10 cellular contexts compared by ENCODE assay signal in genomic region chr10:100100651-100101525, GRCh38. TPM values are rescaled to one million over a fixed set of nuclear protein-coding genes. Genes with fewer than 3 reads are reported as not detected.
DNase-seq lines count a peak whose midpoint lies in the region; ATAC-seq and TF ChIP-seq lines count a peak whose summit lies in the region.
"Had no signal": no experiment of that assay in that cellular context is flagged by ENCODE, and none has a peak within 500 bp of the region (broad histone marks: within the 10 kb centered on the region; RNA-seq: fewer than 3 reads in every experiment).

No MANE protein-coding gene starts in this region.

- H3K36me3 ChIP-seq in HCT116 (ENCODE audit: control insufficient read depth in 1 of 2, insufficient read depth in 2 of 2, low read length in 2 of 2) (no peaks in the 10 kb centered on the region), SK-N-SH (replicated peaks in 1 of 2; ENCODE audit: control insufficient read depth in 1 of 2, insufficient read depth in 2 of 2, low read length in 1 of 2) (no peaks in the 10 kb centered on the region), hepatocyte (replicated peaks; ENCODE audit: insufficient read depth, low read depth) (no peaks in the 10 kb centered on the region)

- H2AFZ ChIP-seq in HCT116 (ENCODE audit: low read depth, low read length, poor library complexity, severe bottlenecking) (peak overlapping the region; percentile 75), SK-N-SH (ENCODE audit: low read depth) (peak overlapping the region; percentile 51; the same call in 1 of the 2 replicates), hepatocyte (peak overlapping the region; percentile 8)

- H3K27me3 ChIP-seq in HCT116 (ENCODE audit: insufficient read depth, low read length), result no peaks in the 10 kb centered on the region
- no peaks in the 10 kb centered on the region for H3K27me3 ChIP-seq in SK-N-SH (ENCODE audit: insufficient read depth)
- H3K27me3 ChIP-seq in hepatocyte, result no peaks in the 10 kb centered on the region

- peak; percentile 89 for TF ChIP-seq RAD21 in HCT116 (IDR thresholded peaks at IDR 0.05; ENCODE audit: low read depth)
- peak; percentile 47 for TF ChIP-seq RAD21 in SK-N-SH (IDR thresholded peaks at IDR 0.05; ENCODE audit: low read length)

- intact Hi-C loops in HCT116 (cut with micrococcal nuclease), result loop anchor here (5.0 kb wide), 1 partner anchor 254 kb away; no protein-coding TSS in a partner anchor

- TF ChIP-seq CTCF in AG10803 (conservative IDR thresholded peaks at IDR 0.05; ENCODE audit: low read length) (peak; percentile 32), HCT116 (IDR thresholded peaks at IDR 0.05 in 2 of 3, conservative IDR thresholded peaks at IDR 0.05 in 1 of 3; ENCODE audit: borderline replicate concordance in 1 of 3, insufficient read depth in 1 of 3, low read depth in 2 of 3, low read length in 2 of 3) (peak; percentile 45 to 62 (median 54)), SK-N-SH (IDR thresholded peaks at IDR 0.05) (peak; percentile 40; the same call in 1 of the 2 replicates), hepatocyte (IDR thresholded peaks at IDR 0.05; ENCODE audit: poor library complexity) (peak; percentile 23)

- no peaks in the 10 kb centered on the region for H3K79me2 ChIP-seq in HCT116 (ENCODE audit: insufficient read depth, low read length)
- no peaks in the 10 kb centered on the region for H3K79me2 ChIP-seq in SK-N-SH (ENCODE audit: insufficient read depth)
- H3K79me2 ChIP-seq in hepatocyte, result no peaks in the 10 kb centered on the region

- TF ChIP-seq EP300 in SK-N-SH (IDR thresholded peaks at IDR 0.05; ENCODE audit: borderline replicate concordance in 1 of 2, low read depth in 1 of 2, low read length in 1 of 2), result no peak

- DNase-seq in AG10803 (ENCODE audit: low read depth) (peak; percentile 7), HCT116 (ENCODE audit: low read depth, low spot score) (peak; percentile 29), SK-N-SH (no peak), hepatocyte (ENCODE audit: low spot score) (peak; percentile 36), kidney glomerular epithelial cell (lab: John Stamatoyannopoulos, UW) (no peak)
- no peak for DNase-seq in activated CD4-positive, alpha-beta T cell treated with anti-CD3 and anti-CD28 coated beads for 4 hours
- DNase-seq in natural killer cell treated with Interleukin-12 subunit alpha and Interleukin-12 subunit beta and Interleukin-15 and Interleukin-18, amount 100 ng/mL, for 72 hours (ENCODE audit: low spot score), result no peak
- DNase-seq: stimulated activated CD4-positive, alpha-beta T cell treated with anti-CD3 and anti-CD28 coated beads, Interleukin-4, amount 100 ng/mL, for 4 hours had no signal

- H3K9me3 Mint-ChIP-seq in natural killer cell treated with Interleukin-12 subunit alpha and Interleukin-12 subunit beta and Interleukin-15 and Interleukin-18, amount 100 ng/mL, for 72 hours, result no peaks in the 10 kb centered on the region

- H3F3A ChIP-seq in SK-N-SH (replicated peaks; ENCODE audit: insufficient read depth), result no peaks in the 10 kb centered on the region

- no peak for TF ChIP-seq POLR2A in HCT116 (IDR thresholded peaks at IDR 0.05; ENCODE audit: borderline replicate concordance, extremely low read depth, insufficient read depth, insufficient read length)

- H3K9ac ChIP-seq in HCT116 (ENCODE audit: low read length) (no peak overlapping the region), SK-N-SH (no peak overlapping the region)

- H3K4me2 ChIP-seq in HCT116 (ENCODE audit: low read length), result no peak overlapping the region
- H3K4me2 ChIP-seq in SK-N-SH, result 0 out of 2 replicates have a peak overlapping the region, but pooled peaks have one; percentile 21
- H3K4me2 ChIP-seq in hepatocyte, result peak overlapping the region; percentile 13

- no peaks in the 10 kb centered on the region for H3K9me2 ChIP-seq in HCT116 (ENCODE audit: insufficient read depth)
- H3K9me2 ChIP-seq in SK-N-SH, result no peaks in the 10 kb centered on the region
- H3K9me2 ChIP-seq in hepatocyte (replicated peaks; ENCODE audit: insufficient read depth), result no peaks in the 10 kb centered on the region

- no peaks in the 10 kb centered on the region for H3K36me3 Mint-ChIP-seq in natural killer cell treated with Interleukin-12 subunit alpha and Interleukin-12 subunit beta and Interleukin-15 and Interleukin-18, amount 100 ng/mL, for 72 hours

- BruUV-seq in HCT116 (replicated peaks; lab: Mats Ljungman, UMichigan), result no TSS peak

- 0 out of 4 replicates have a peak, but pooled peaks cover 0 to 3% of the 10 kb centered on the region in 2 experiments for H3K9me3 ChIP-seq in HCT116 (ENCODE audit: control insufficient read depth in 1 of 2, insufficient read depth in 1 of 2, low read depth in 1 of 2, low read length in 2 of 2)
- H3K9me3 ChIP-seq in SK-N-SH, result no peaks in the 10 kb centered on the region
- no peaks in the 10 kb centered on the region for H3K9me3 ChIP-seq in hepatocyte (ENCODE audit: low read depth)

- ATAC-seq in HCT116 (peak; percentile 80), GM18511 (IDR thresholded peaks at IDR 0.05; ENCODE audit: unreplicated experiment) (no peak)
- no peak for ATAC-seq in natural killer cell treated with Interleukin-12 subunit alpha and Interleukin-12 subunit beta and Interleukin-15 and Interleukin-18, amount 100 ng/mL, for 72 hours

- H3K4me1 ChIP-seq in HCT116 (ENCODE audit: control insufficient read depth in 1 of 2, insufficient read depth in 2 of 2, low read length in 2 of 2) (no peaks in the 10 kb centered on the region), SK-N-SH (ENCODE audit: control insufficient read depth in 1 of 2, insufficient read depth in 2 of 2, low read depth in 1 of 2, low read length in 1 of 2) (no peaks in the 10 kb centered on the region), hepatocyte (ENCODE audit: insufficient read depth) (no peaks in the 10 kb centered on the region)

- no peak overlapping the region for H3K4me3 Mint-ChIP-seq in natural killer cell treated with Interleukin-12 subunit alpha and Interleukin-12 subunit beta and Interleukin-15 and Interleukin-18, amount 100 ng/mL, for 72 hours

- CTCF ChIA-PET in HCT116 (lab: Charles Lee), result interaction anchor here (2.4 kb wide), 1 partner anchor 255 kb away, joined by 9 read pairs; no protein-coding TSS in a partner anchor
- CTCF ChIA-PET in SK-N-SH (lab: Yijun Ruan, JAX), result no interaction called here

- RAD21 ChIA-PET in HCT116 (lab: Charles Lee; ENCODE audit: low non-redundant PET in 1 of 2, low total read pairs in 2 of 2, uncharacterized antibody in 2 of 2, unreplicated experiment in 2 of 2), result interaction anchor here in 1 of 2 experiments (1.5 kb wide), 1 partner anchor 241 kb away, joined by 6 read pairs; no protein-coding TSS in a partner anchor

- H3K27me3 Mint-ChIP-seq in natural killer cell treated with Interleukin-12 subunit alpha and Interleukin-12 subunit beta and Interleukin-15 and Interleukin-18, amount 100 ng/mL, for 72 hours, result peaks cover 32 to 50% of the 10 kb centered on the region in 2 donors

- H3K27ac Mint-ChIP-seq in natural killer cell treated with Interleukin-12 subunit alpha and Interleukin-12 subunit beta and Interleukin-15 and Interleukin-18, amount 100 ng/mL, for 72 hours, result no peak overlapping the region

- no peaks in the 10 kb centered on the region for H4K20me1 ChIP-seq in HCT116 (ENCODE audit: insufficient read depth)
- no peaks in the 10 kb centered on the region for H4K20me1 ChIP-seq in SK-N-SH (ENCODE audit: insufficient read depth)
- H4K20me1 ChIP-seq in hepatocyte (ENCODE audit: insufficient read depth, poor library complexity, severe bottlenecking), result no peaks in the 10 kb centered on the region

- 55% methylated on average over 7 of the region's 7 CpGs for WGBS in SK-N-SH (ENCODE audit: low lambda C conversion rate)
- WGBS in hepatocyte (ENCODE audit: low lambda C conversion rate, missing lambda C conversion rate), result 60% methylated on average over 7 of the region's 7 CpGs

- no peaks in the 10 kb centered on the region for H3K4me1 Mint-ChIP-seq in natural killer cell treated with Interleukin-12 subunit alpha and Interleukin-12 subunit beta and Interleukin-15 and Interleukin-18, amount 100 ng/mL, for 72 hours (ENCODE audit: low read depth in 2 of 2)

- POLR2A ChIA-PET in HCT116 (lab: Charles Lee) (no interaction called here), SK-N-SH (lab: Yijun Ruan, JAX) (no interaction called here)

- H3K27ac ChIP-seq in HCT116 (ENCODE audit: low read depth, low read length) (no peak overlapping the region), SK-N-SH (ENCODE audit: low read depth in 2 of 2, low read length in 1 of 2) (no peak overlapping the region), hepatocyte (peak overlapping the region; percentile 79)

- H3K4me3 ChIP-seq in AG10803 (ENCODE audit: low read length) (no peak overlapping the region), HCT116 (replicated peaks in 1 of 2; ENCODE audit: low read depth in 1 of 2, low read length in 2 of 2) (no peak overlapping the region), SK-N-SH (ENCODE audit: low read depth in 2 of 2, low read length in 1 of 2) (no peak overlapping the region), hepatocyte (no peak overlapping the region)
- H3K4me3 ChIP-seq: lung had no signal

TF ChIP-seq in HCT116, 20 proteins besides CTCF, POLR2A, EP300 and RAD21 (continues in another document):
- TF ChIP-seq SIN3A (IDR thresholded peaks at IDR 0.05; ENCODE audit: low read depth), result no peak
- TF ChIP-seq FOSL1 (IDR thresholded peaks at IDR 0.05; ENCODE audit: low read depth), result no peak
- no peak for TF ChIP-seq SRF (IDR thresholded peaks at IDR 0.05; ENCODE audit: low read depth)
- no peak for TF ChIP-seq ATF3 (IDR thresholded peaks at IDR 0.05)
- TF ChIP-seq CEBPB (IDR thresholded peaks at IDR 0.05; ENCODE audit: low read depth), result no peak

TF ChIP-seq in SK-N-SH, 30 proteins besides CTCF, POLR2A, EP300 and RAD21:
- TF ChIP-seq FOXM1 (IDR thresholded peaks at IDR 0.05; ENCODE audit: low read depth) (no peak), SMC3 (IDR thresholded peaks at IDR 0.05; ENCODE audit: low read depth, low read length) (peak; percentile 15; the same call in 1 of the 2 replicates), IRF3 (IDR thresholded peaks at IDR 0.05; ENCODE audit: low read depth, low read length) (no peak)

RNA-seq across cellular contexts. Expression of gene CPN1, which starts 19.2 kb away (rescaled TPM):
- total RNA-seq in HCT116 (2021; ENCODE audit: unreplicated experiment), result 0.12 TPM
- 0.06 and 0.21 TPM in 2 replicates for polyA plus RNA-seq in HCT116 (2012)
- not detected in 2 replicates for polyA plus RNA-seq in SK-N-SH (2012; rRNA removed)
- polyA plus RNA-seq in SK-N-SH (2012; cell fraction: cytosol; rRNA removed), result not detected in 2 replicates
- not detected in 2 replicates for polyA plus RNA-seq in SK-N-SH (2012; cell fraction: nucleus; rRNA removed)
- 2.8 and 3.8 TPM in 2 replicates for total RNA-seq in hepatocyte
- 1.9 and 4.6 TPM in 2 replicates for polyA plus RNA-seq in hepatocyte
- total RNA-seq in natural killer cell treated with Interleukin-12 subunit alpha and Interleukin-12 subunit beta and Interleukin-15 and Interleukin-18, amount 100 ng/mL, for 72 hours, result not detected
- total RNA-seq: lung had no signal
- polyA plus RNA-seq: lung had no signal

Comparison
In these comparisons a context has a peak if more than half of its experiments do, and no peak if none do; other contexts are left out.
1. DNase-seq: peak in AG10803 (single experiment), HCT116 (single experiment) and hepatocyte (single experiment); none in SK-N-SH (single experiment), activated CD4-positive, alpha-beta T cell treated with anti-CD3 and anti-CD28 coated beads for 4 hours (0 of 2), kidney glomerular epithelial cell (single experiment) and natural killer cell treated with Interleukin-12 subunit alpha and Interleukin-12 subunit beta and Interleukin-15 and Interleukin-18, amount 100 ng/mL, for 72 hours (single experiment).
2. H2AFZ ChIP-seq: peak in every context shown above with its lines; median percentile 75 in HCT116; 51 in SK-N-SH; 8 in hepatocyte.
3. Peak in every context shown above with its lines, with median percentiles within 50 percentile points of each other: CTCF ChIP-seq.